In the genomic region with DNA sequence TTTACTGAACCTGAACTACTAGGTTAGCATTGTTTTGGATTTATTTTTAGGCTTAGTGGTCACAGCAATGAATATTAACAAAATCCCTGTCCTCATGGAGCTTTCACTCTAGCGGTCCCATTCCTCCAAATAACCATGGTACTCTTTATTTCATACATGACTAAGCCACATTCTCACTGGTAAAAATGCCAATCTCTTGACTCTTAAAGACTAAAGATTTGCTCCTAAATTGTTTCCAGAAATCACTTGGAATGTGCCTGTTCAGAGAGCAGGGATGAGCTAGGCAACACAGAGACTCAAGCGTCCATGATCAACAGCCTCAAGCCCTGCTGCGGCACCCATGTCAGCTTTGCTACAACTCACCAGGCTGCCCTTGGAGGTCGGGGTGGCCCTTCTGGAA, we compare ENCODE assay signal across 34 cellular contexts. TPM values are rescaled to one million over a fixed set of nuclear protein-coding genes. Genes with fewer than 3 reads are reported as not detected.
"Had no signal": no experiment of that assay in that cellular context is flagged by ENCODE, and none has a peak within 500 bp of the region (broad histone marks: within the 10 kb centered on the region; RNA-seq: fewer than 3 reads in every experiment).

No MANE protein-coding gene starts in this region.

- H3K27ac ChIP-seq: brain microvascular endothelial cell, esophagus muscularis mucosa, left lung, lower lobe of right lung, neural progenitor cell, spleen, suprapubic skin, tibial nerve had no signal

- DNase-seq: activated CD4-positive, alpha-beta memory T cell treated with anti-CD3 and anti-CD28 coated beads for 36 hours; activated CD4-positive, alpha-beta T cell treated with anti-CD3 and anti-CD28 coated beads, Interleukin-2, amount 10 ng/mL, durations not matched to agents 24 days and 14 days; activated CD4-positive, CD25-positive, alpha-beta regulatory T cell treated with anti-CD3 and anti-CD28 coated beads, Interleukin-2, amount 50 U/mL, for 72 hours; activated CD8-positive, alpha-beta memory T cell treated with anti-CD3 and anti-CD28 coated beads, Interleukin-2, amount 50 U/mL, for 4 hours; activated effector memory CD4-positive, alpha-beta T cell treated with anti-CD3 and anti-CD28 coated beads, Interleukin-2, amount 50 U/mL, for 16 hours; activated naive CD4-positive, alpha-beta T cell treated with anti-CD3 and anti-CD28 coated beads, Interleukin-2, amount 50 U/mL, for 16 hours; activated T-cell treated with anti-CD3 and anti-CD28 coated beads, Interleukin-2, amount 50 U/mL, for 1 hour; amniotic stem cell; brain microvascular endothelial cell; cortex of kidney; head of caudate nucleus; hippocampal formation; left lung; lower lobe of right lung; mesendoderm; natural killer cell; occipital lobe; right cardiac atrium; spleen; stimulated activated naive CD4-positive, alpha-beta T cell; T-helper 2 cell had no signal

- H3K27ac Mint-ChIP-seq: activated CD4-positive, alpha-beta memory T cell treated with anti-CD3 and anti-CD28 coated beads for 36 hours; activated T-helper 1 cell treated with anti-CD3 and anti-CD28 coated beads, Interleukin-12 subunit alpha, Interleukin-12 subunit beta, Interleukin-2, Interleukin-4 antibody, amounts not matched to agents 30 ng/mL and 10 ng/mL and 1 ng/mL, durations not matched to agents 14 hours and 24 hours and 36 hours; natural killer cell; neural progenitor cell had no signal

- H3K9me3 ChIP-seq: suprapubic skin had no signal

- H3K4me1 Mint-ChIP-seq: neural progenitor cell had no signal

- H3K27me3 ChIP-seq: brain microvascular endothelial cell, esophagus muscularis mucosa, left lung, neural progenitor cell, spleen, suprapubic skin, tibial nerve had no signal

- H3K27me3 Mint-ChIP-seq: activated CD4-positive, alpha-beta memory T cell treated with anti-CD3 and anti-CD28 coated beads for 36 hours; activated CD4-positive, alpha-beta T cell treated with anti-CD3 and anti-CD28 coated beads, Interleukin-2, amount 10 ng/mL, durations not matched to agents 24 days and 14 days had no signal

- H3K4me3 Mint-ChIP-seq: activated CD4-positive, alpha-beta memory T cell treated with anti-CD3 and anti-CD28 coated beads for 36 hours; activated CD4-positive, alpha-beta T cell treated with anti-CD3 and anti-CD28 coated beads, Interleukin-2, amount 10 ng/mL, durations not matched to agents 24 days and 14 days; activated T-helper 1 cell treated with anti-CD3 and anti-CD28 coated beads, Interleukin-12 subunit alpha, Interleukin-12 subunit beta, Interleukin-2, Interleukin-4 antibody, amounts not matched to agents 30 ng/mL and 10 ng/mL and 1 ng/mL, durations not matched to agents 14 hours and 24 hours and 36 hours; natural killer cell; neural progenitor cell had no signal

- FAIRE-seq: astrocyte, urothelium cell line had no signal

- H3K4me3 ChIP-seq: esophagus muscularis mucosa, left lung, lower lobe of right lung, neural progenitor cell, spleen, suprapubic skin, tibial nerve had no signal

- H3K4me1 ChIP-seq: esophagus muscularis mucosa, left lung, lower lobe of right lung, neural progenitor cell, spleen, suprapubic skin, tibial nerve had no signal

RNA-seq across cellular contexts. Expression of a gene that starts 27.1 kb away (rescaled TPM):
- total RNA-seq: activated CD4-positive, alpha-beta memory T cell treated with anti-CD3 and anti-CD28 coated beads for 36 hours; activated CD4-positive, alpha-beta T cell treated with anti-CD3 and anti-CD28 coated beads, Interleukin-2, amount 10 ng/mL, durations not matched to agents 24 days and 14 days; activated CD8-positive, alpha-beta memory T cell treated with anti-CD3 and anti-CD28 coated beads for 36 hours; activated T-helper 1 cell treated with anti-CD3 and anti-CD28 coated beads, Interleukin-12 subunit alpha, Interleukin-12 subunit beta, Interleukin-2, Interleukin-4 antibody, amounts not matched to agents 30 ng/mL and 10 ng/mL and 1 ng/mL, durations not matched to agents 14 hours and 24 hours and 36 hours; astrocyte; cardiac septum; chondrocyte; esophagus muscularis mucosa; fibroblast of villous mesenchyme; kidney epithelial cell; left lung; lower lobe of right lung; natural killer cell; occipital lobe; pulmonary artery endothelial cell; right cardiac atrium; spleen; suprapubic skin; tibial nerve had no signal
- polyA plus RNA-seq: right cardiac atrium had no signal
